Comparison of ENCODE assay signal across 8 cellular contexts in the genomic region with DNA sequence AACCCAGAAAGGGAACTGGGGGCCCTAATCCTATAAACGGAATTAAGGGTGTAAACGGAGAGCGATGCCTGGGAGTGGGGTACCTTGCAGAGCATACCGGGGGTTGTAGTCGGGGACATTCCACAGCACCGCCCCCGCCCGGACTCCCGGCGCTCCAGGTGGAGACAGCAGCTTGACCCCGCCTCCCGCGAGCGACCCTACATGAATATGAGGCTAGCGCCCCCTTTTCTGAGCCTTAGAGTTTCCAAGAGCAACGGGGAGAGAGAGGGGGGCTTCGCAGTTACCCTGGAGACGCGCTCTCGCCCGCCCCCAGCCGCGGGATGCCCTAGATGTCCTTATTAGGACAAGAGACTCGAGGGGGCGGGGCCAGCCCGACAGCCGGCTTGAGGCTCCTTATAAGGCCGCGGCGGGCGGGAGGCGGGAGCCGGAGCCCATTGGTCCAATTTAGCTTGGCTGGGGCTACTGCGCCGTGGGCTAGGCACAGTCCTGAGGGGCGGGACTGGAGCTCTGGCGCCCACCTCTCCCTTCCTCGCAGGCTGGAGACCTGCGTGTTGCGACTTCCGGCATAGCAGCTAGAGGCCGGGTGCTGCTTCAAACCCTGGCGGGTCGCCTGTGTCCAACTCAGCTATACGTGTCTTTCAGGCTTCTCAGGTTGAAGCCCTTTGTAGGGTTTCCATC. TPM values are rescaled to one million over a fixed set of nuclear protein-coding genes. Genes with fewer than 3 reads are reported as not detected.
DNase-seq lines count a peak whose midpoint lies in the region; ATAC-seq and TF ChIP-seq lines count a peak whose summit lies in the region.

No MANE protein-coding gene starts in this region.

- H3K79me2 ChIP-seq in DOHH2 (ENCODE audit: control insufficient read depth, low read length): peaks cover 58% of the 10 kb centered on the region
- H3K79me2 ChIP-seq in GM23338 (replicated peaks; ENCODE audit: insufficient read depth): peaks cover 43% of the 10 kb centered on the region

- H3K9me2 ChIP-seq in DOHH2 (replicated peaks; ENCODE audit: control insufficient read depth, low read length) (no peaks in the 10 kb centered on the region), GM23338 (ENCODE audit: insufficient read depth) (no peaks in the 10 kb centered on the region)

- peak overlapping the region; percentile 88 for H3K4me3 ChIP-seq in DOHH2 (ENCODE audit: low read length)
- H3K4me3 ChIP-seq in GM23338: peak overlapping the region; percentile 95

- H3K9me3 Mint-ChIP-seq in GM23338 (peaks cover 4% of the 10 kb centered on the region; the same call in 2 of the 3 replicates), naive B cell (no peaks in the 10 kb centered on the region)
- H3K9me3 Mint-ChIP-seq in stimulated activated effector memory CD8-positive, alpha-beta T cell treated with anti-CD3 and anti-CD28 coated beads, Interleukin-12 subunit alpha, Interleukin-12 subunit beta, amount 100 ng/mL, for 72 hours: no peaks in the 10 kb centered on the region

- peak overlapping the region; percentile 93 for H3K4me2 ChIP-seq in DOHH2 (ENCODE audit: low read length)
- peak overlapping the region; percentile 99 for H3K4me2 ChIP-seq in GM23338

- H4K20me1 ChIP-seq in DOHH2 (ENCODE audit: control insufficient read depth, insufficient read depth, low read depth, low read length) (peaks cover 20% of the 10 kb centered on the region), GM23338 (replicated peaks; ENCODE audit: insufficient read depth) (peaks cover 31% of the 10 kb centered on the region)

- H3K27me3 ChIP-seq in DOHH2 (ENCODE audit: control insufficient read depth, low read length): no peaks in the 10 kb centered on the region
- H3K27me3 ChIP-seq in GM23338 (ENCODE audit: insufficient read depth): no peaks in the 10 kb centered on the region

- H3K4me1 Mint-ChIP-seq in GM23338 (peaks cover 28% of the 10 kb centered on the region), naive B cell (peaks cover 45 to 58% (median 54%) of the 10 kb centered on the region in 3 donors)
- H3K4me1 Mint-ChIP-seq in stimulated activated effector memory CD8-positive, alpha-beta T cell treated with anti-CD3 and anti-CD28 coated beads, Interleukin-12 subunit alpha, Interleukin-12 subunit beta, amount 100 ng/mL, for 72 hours: peaks cover 68% of the 10 kb centered on the region

- peaks cover 56% of the 10 kb centered on the region for H3K36me3 Mint-ChIP-seq in GM23338 (ENCODE audit: low read depth)
- H3K36me3 Mint-ChIP-seq in naive B cell: peaks cover 6 to 20% of the 10 kb centered on the region in 2 donors
- H3K36me3 Mint-ChIP-seq in stimulated activated effector memory CD8-positive, alpha-beta T cell treated with anti-CD3 and anti-CD28 coated beads, Interleukin-12 subunit alpha, Interleukin-12 subunit beta, amount 100 ng/mL, for 72 hours: peaks cover 98% of the 10 kb centered on the region

- TF ChIP-seq CTCF in DOHH2 (IDR thresholded peaks at IDR 0.05; ENCODE audit: low read depth, low read length, poor library complexity, severe bottlenecking): no peak
- TF ChIP-seq CTCF in GM23338 (conservative IDR thresholded peaks at IDR 0.05; ENCODE audit: low read depth in 2 of 2): peak in 1 of 2 experiments; percentile 55; a peak in 2 of 4 replicates

- H3K36me3 ChIP-seq in DOHH2 (ENCODE audit: control insufficient read depth, low read length): peaks cover 69% of the 10 kb centered on the region
- H3K36me3 ChIP-seq in GM23338 (ENCODE audit: insufficient read depth): peaks cover 22% of the 10 kb centered on the region

- peak; percentile 100 for DNase-seq in GM23338 (ENCODE audit: low spot score)
- peak; percentile 97 to 98 for DNase-seq in Kasumi-1 (lab: John Stamatoyannopoulos, UW)
- peak; percentile 99 for DNase-seq in RKO (ENCODE audit: low spot score)
- DNase-seq in activated T-helper 1 cell treated with anti-CD3 and anti-CD28 coated beads, Interleukin-2, amount 50 U/mL, for 16 hours (ENCODE audit: low read depth in 1 of 2, low spot score in 1 of 2): peak; percentile 88 to 93
- peak; percentile 98 for DNase-seq in fibroblast of gingiva (ENCODE audit: low read depth)
- DNase-seq in naive B cell: peak; percentile 92
- DNase-seq in stimulated activated effector memory CD8-positive, alpha-beta T cell treated with anti-CD3 and anti-CD28 coated beads, Interleukin-12 subunit alpha, Interleukin-12 subunit beta, amount 100 ng/mL, for 72 hours (ENCODE audit: low spot score in 2 of 2): peak; percentile 91 to 99

- peak; percentile 68 for ATAC-seq in GM23338
- ATAC-seq in naive B cell (ENCODE audit: low read depth in 2 of 2): peak; percentile 54 to 56
- ATAC-seq in stimulated activated effector memory CD8-positive, alpha-beta T cell treated with anti-CD3 and anti-CD28 coated beads, Interleukin-12 subunit alpha, Interleukin-12 subunit beta, amount 100 ng/mL, for 72 hours: peak; percentile 78

- peak overlapping the region; percentile 97 for H3K27ac Mint-ChIP-seq in GM23338
- H3K27ac Mint-ChIP-seq in naive B cell: peak overlapping the region; percentile 79 to 98 (median 96)
- H3K27ac Mint-ChIP-seq in stimulated activated effector memory CD8-positive, alpha-beta T cell treated with anti-CD3 and anti-CD28 coated beads, Interleukin-12 subunit alpha, Interleukin-12 subunit beta, amount 100 ng/mL, for 72 hours: peak overlapping the region; percentile 97

- H2AFZ ChIP-seq in GM23338: no peak overlapping the region

- H3K27me3 Mint-ChIP-seq in GM23338 (ENCODE audit: insufficient read depth, low read depth, poor library complexity) (peaks cover 36% of the 10 kb centered on the region), naive B cell (no peaks in the 10 kb centered on the region)

- H3K4me1 ChIP-seq in DOHH2 (ENCODE audit: control insufficient read depth, low read length): peaks cover 28% of the 10 kb centered on the region
- H3K4me1 ChIP-seq in GM23338 (ENCODE audit: insufficient read depth): peaks cover 11% of the 10 kb centered on the region

- peaks cover 19% of the 10 kb centered on the region for H3F3A ChIP-seq in DOHH2 (ENCODE audit: control insufficient read depth, insufficient read depth)
- H3F3A ChIP-seq in GM23338 (replicated peaks; ENCODE audit: low read depth): peaks cover 49% of the 10 kb centered on the region

- H3K4me3 Mint-ChIP-seq in GM23338 (peak overlapping the region; percentile 91), naive B cell (peak overlapping the region; percentile 91 to 99 (median 96))
- H3K4me3 Mint-ChIP-seq in stimulated activated effector memory CD8-positive, alpha-beta T cell treated with anti-CD3 and anti-CD28 coated beads, Interleukin-12 subunit alpha, Interleukin-12 subunit beta, amount 100 ng/mL, for 72 hours: peak overlapping the region; percentile 97

- H3K9me3 ChIP-seq in DOHH2 (ENCODE audit: control insufficient read depth, insufficient read depth, low read length): no peaks in the 10 kb centered on the region

- H3K27ac ChIP-seq in DOHH2 (ENCODE audit: low read depth, low read length) (peak overlapping the region; percentile 83), GM23338 (ENCODE audit: low read depth) (peak overlapping the region; percentile 96)

TF ChIP-seq in GM23338, 12 proteins besides CTCF, POLR2A, EP300 and RAD21:
- TF ChIP-seq POLR2AphosphoS5 (IDR thresholded peaks at IDR 0.05; ENCODE audit: low read depth): peak; percentile 87
- peak; percentile 35; the same call in 1 of the 2 replicates for TF ChIP-seq ETS1 (IDR thresholded peaks at IDR 0.05)
- TF ChIP-seq NANOG (IDR thresholded peaks at IDR 0.05; ENCODE audit: borderline replicate concordance): no peak

RNA-seq across cellular contexts. Expression of gene MUS81, which starts 1.0 kb away (rescaled TPM):
- total RNA-seq in GM23338 (2014; rRNA removed; shearing (Covaris generic)): 35.5 and 48.6 TPM in 2 replicates
- polyA plus RNA-seq in GM23338 (2016; fragmentation: Nextera tagmentation; extraction: Ambion mirVana) (38.5 and 39.1 TPM in 2 replicates), naive B cell (ENCODE audit: low read depth in 6 of 6) (10 to 100 TPM in 5 of 6 donors, 1 to 10 TPM in 1; 3.2 to 32.0 (median 22.8) TPM)

RNA-seq across cellular contexts. Expression of gene CFL1, which starts 1.3 kb away (rescaled TPM):
- total RNA-seq in GM23338 (2014; rRNA removed; shearing (Covaris generic)): 981 and 1,393 TPM in 2 replicates
- polyA plus RNA-seq in GM23338 (2016; fragmentation: Nextera tagmentation; extraction: Ambion mirVana): 1,996 and 2,124 TPM in 2 replicates
- 1,000 to 10,000 TPM; 1,822 to 2,570 (median 2,214) TPM for polyA plus RNA-seq in naive B cell (ENCODE audit: low read depth in 6 of 6)

RNA-seq across cellular contexts. Expression of gene EFEMP2, which starts 13.3 kb away (rescaled TPM):
- total RNA-seq in GM23338 (2014; rRNA removed; shearing (Covaris generic)): 4.5 and 9.4 TPM in 2 replicates
- polyA plus RNA-seq in GM23338 (2016; fragmentation: Nextera tagmentation; extraction: Ambion mirVana): 7.4 and 8.0 TPM in 2 replicates
- polyA plus RNA-seq in naive B cell (ENCODE audit: low read depth in 6 of 6): 1 to 10 TPM in 2 of 6 donors, under 1 TPM in 1, not detected in 3; 0.29 to 1.5 (median 1.1) TPM

RNA-seq across cellular contexts. Expression of gene CTSW, which starts 20.4 kb away (rescaled TPM):
- not detected in 2 replicates for total RNA-seq in GM23338 (2014; rRNA removed; shearing (Covaris generic))
- polyA plus RNA-seq in GM23338 (2016; fragmentation: Nextera tagmentation; extraction: Ambion mirVana) (0.17 TPM in 1 of 2 replicates, not detected in the other), naive B cell (ENCODE audit: low read depth in 6 of 6) (1 to 10 TPM in 5 of 6 donors, under 1 TPM in 1; 0.68 to 7.2 (median 3.0) TPM)

RNA-seq across cellular contexts. Expression of gene SNX32, which starts 25.5 kb away (rescaled TPM):
- total RNA-seq in GM23338 (2014; rRNA removed; shearing (Covaris generic)): 0.49 TPM in 1 of 2 replicates, not detected in the other
- polyA plus RNA-seq in GM23338 (2016; fragmentation: Nextera tagmentation; extraction: Ambion mirVana) (1.2 and 2.4 TPM in 2 replicates), naive B cell (ENCODE audit: low read depth in 6 of 6) (1 to 10 TPM in 5 of 6 donors, not detected in 1; 1.2 to 2.6 (median 1.7) TPM)

Comparison
In these comparisons a context has a peak if more than half of its experiments do, and no peak if none do; other contexts are left out.
1. Peak in every context shown above with its lines: DNase-seq, ATAC-seq, H3K4me3 ChIP-seq and H3K27ac ChIP-seq.